In genomic region chr4:102826890-102827673, GRCh38 we compare ENCODE assay signal across 1 cellular context.
TF ChIP-seq lines count a peak whose summit lies in the region.

TSS of gene UBE2D3 (minus strand) at chr4:102827551. CDS start at chr4:102826508, 1,043 bp downstream.

TF ChIP-seq in HepG2, 621 proteins besides CTCF, POLR2A, EP300 and RAD21 (continued from another document and continues in another):
- TF ChIP-seq SNAPC4 (CRISPR knock-in tag; IDR thresholded peaks at IDR 0.05) (no peak), TGIF2 (CRISPR knock-in tag; IDR thresholded peaks at IDR 0.05) (peak; percentile 60), ZNF879 (CRISPR knock-in tag; IDR thresholded peaks at IDR 0.05) (0 out of 2 replicates have a peak, but pooled peaks have one; percentile 71), ZNF777 (CRISPR knock-in tag; IDR thresholded peaks at IDR 0.05) (no peak; the same call in 1 of the 2 replicates), DNMT1 (CRISPR knock-in tag; IDR thresholded peaks at IDR 0.05) (peak; percentile 38; the same call in 1 of the 2 replicates), SIN3A (IDR thresholded peaks at IDR 0.05; ENCODE audit: borderline replicate concordance, low read depth, low read length) (peak; percentile 70; the same call in 1 of the 2 replicates), ZBTB26 (CRISPR knock-in tag; IDR thresholded peaks at IDR 0.05; ENCODE audit: borderline replicate concordance) (peak; percentile 46; the same call in 1 of the 2 replicates), TSC22D2 (CRISPR knock-in tag; IDR thresholded peaks at IDR 0.05; ENCODE audit: borderline replicate concordance) (peak; percentile 79; the same call in 1 of the 2 replicates), MEIS2 (CRISPR knock-in tag; IDR thresholded peaks at IDR 0.05) (peak; percentile 67; the same call in 1 of the 2 replicates), ZSCAN31 (CRISPR knock-in tag; IDR thresholded peaks at IDR 0.05; ENCODE audit: low read depth) (peak; percentile 58; the same call in 1 of the 2 replicates), ZKSCAN1 (IDR thresholded peaks at IDR 0.05; ENCODE audit: low read length) (peak; percentile 49; the same call in 1 of the 2 replicates), NFKBIZ (CRISPR knock-in tag; IDR thresholded peaks at IDR 0.05) (0 out of 2 replicates have a peak, but pooled peaks have one; percentile 44), REPIN1 (CRISPR knock-in tag; IDR thresholded peaks at IDR 0.05; ENCODE audit: borderline replicate concordance, low read depth) (peak; percentile 68; the same call in 1 of the 2 replicates), THAP9 (CRISPR knock-in tag; IDR thresholded peaks at IDR 0.05; ENCODE audit: borderline replicate concordance) (peak; percentile 66; the same call in 1 of the 2 replicates), ZNF230 (CRISPR knock-in tag; IDR thresholded peaks at IDR 0.05) (0 out of 2 replicates have a peak, but pooled peaks have one; percentile 25), ARHGAP35 (CRISPR knock-in tag; IDR thresholded peaks at IDR 0.05; ENCODE audit: borderline replicate concordance) (peak; percentile 67; the same call in 1 of the 2 replicates), ZSCAN21 (CRISPR knock-in tag; IDR thresholded peaks at IDR 0.05; ENCODE audit: borderline replicate concordance) (0 out of 2 replicates have a peak, but pooled peaks have one; percentile 76), JARID2 (CRISPR knock-in tag; IDR thresholded peaks at IDR 0.05; ENCODE audit: insufficient replicate concordance) (no peak), ZZZ3 (CRISPR knock-in tag; IDR thresholded peaks at IDR 0.05; ENCODE audit: borderline replicate concordance) (peak; percentile 39; the same call in 1 of the 2 replicates), ZBTB7B (CRISPR knock-in tag; IDR thresholded peaks at IDR 0.05) (peak; percentile 39; the same call in 1 of the 2 replicates), ZNF451 (CRISPR knock-in tag; IDR thresholded peaks at IDR 0.05) (peak; percentile 39; the same call in 1 of the 2 replicates), ZNF10 (CRISPR knock-in tag; IDR thresholded peaks at IDR 0.05; ENCODE audit: borderline replicate concordance, low read depth) (no peak), MEF2D (CRISPR knock-in tag; IDR thresholded peaks at IDR 0.05) (no peak; the same call in 1 of the 2 replicates), ZNF12 (CRISPR knock-in tag; IDR thresholded peaks at IDR 0.05) (peak; percentile 5; the same call in 1 of the 2 replicates), BORCS8-MEF2B (CRISPR knock-in tag; IDR thresholded peaks at IDR 0.05) (peak; percentile 77; the same call in 1 of the 2 replicates), NFATC3 (CRISPR knock-in tag; IDR thresholded peaks at IDR 0.05) (0 out of 2 replicates have a peak, but pooled peaks have one; percentile 51), ZBTB14 (CRISPR knock-in tag; IDR thresholded peaks at IDR 0.05) (peak; percentile 95), GATAD2A (CRISPR knock-in tag; IDR thresholded peaks at IDR 0.05) (peak; percentile 8; the same call in 1 of the 2 replicates), BRCA1 (CRISPR knock-in tag; IDR thresholded peaks at IDR 0.05) (0 out of 2 replicates have a peak, but pooled peaks have one; percentile 41), NAIF1 (CRISPR knock-in tag; IDR thresholded peaks at IDR 0.05; ENCODE audit: borderline replicate concordance) (peak; percentile 44; the same call in 1 of the 2 replicates), ZNF260 (CRISPR knock-in tag; IDR thresholded peaks at IDR 0.05; ENCODE audit: borderline replicate concordance, low read depth) (no peak), MBNL3 (CRISPR knock-in tag; conservative IDR thresholded peaks at IDR 0.05) (no peak), ZNF138 (CRISPR knock-in tag; IDR thresholded peaks at IDR 0.05; ENCODE audit: low read depth) (peak; percentile 15; the same call in 1 of the 2 replicates), GMEB1 (CRISPR knock-in tag; IDR thresholded peaks at IDR 0.05; ENCODE audit: borderline replicate concordance) (peak; percentile 67), HIC2 (CRISPR knock-in tag; IDR thresholded peaks at IDR 0.05; ENCODE audit: low read depth) (no peak; the same call in 1 of the 2 replicates), ZBTB46 (CRISPR knock-in tag; IDR thresholded peaks at IDR 0.05; ENCODE audit: borderline replicate concordance) (no peak), ZNF282 (IDR thresholded peaks at IDR 0.05; ENCODE audit: partially characterized antibody) (no peak), FOXC1 (CRISPR knock-in tag; IDR thresholded peaks at IDR 0.05; ENCODE audit: borderline replicate concordance) (peak; percentile 54), NONO (IDR thresholded peaks at IDR 0.05) (no peak), NONO (CRISPR knock-in tag; conservative IDR thresholded peaks at IDR 0.05) (peak; percentile 95), ZBTB25 (CRISPR knock-in tag; IDR thresholded peaks at IDR 0.05) (peak; percentile 42; the same call in 1 of the 2 replicates), MAF1 (CRISPR knock-in tag; IDR thresholded peaks at IDR 0.05; ENCODE audit: borderline replicate concordance) (peak; percentile 22; the same call in 1 of the 2 replicates), DPF2 (CRISPR knock-in tag; IDR thresholded peaks at IDR 0.05; ENCODE audit: borderline replicate concordance, low read depth) (0 out of 2 replicates have a peak, but pooled peaks have one; percentile 51), TAF1 (CRISPR knock-in tag; IDR thresholded peaks at IDR 0.05) (peak; percentile 84), HNF4G (IDR thresholded peaks at IDR 0.05; ENCODE audit: borderline replicate concordance, low read depth, low read length) (peak; percentile 15; the same call in 1 of the 2 replicates), HNF4G (CRISPR knock-in tag; IDR thresholded peaks at IDR 0.05; ENCODE audit: borderline replicate concordance, low read depth) (no peak)
